Comparison of ENCODE assay signal across 32 cellular contexts in genomic region chr22:23010430-23010829, GRCh38.
"Had no signal": no experiment of that assay in that cellular context is flagged by ENCODE, and none has a peak within 500 bp of the region (broad histone marks: within the 10 kb centered on the region; RNA-seq: fewer than 3 reads in every experiment).

No MANE protein-coding gene starts in this region.

- H3K27me3 ChIP-seq: SJCRH30 had no signal

- H3K4me2 ChIP-seq: PC-9 had no signal

- H3K4me1 ChIP-seq: SJCRH30 had no signal

- H3K27ac ChIP-seq: PC-9, RWPE1, SJCRH30, SK-N-MC had no signal

- H3K9ac ChIP-seq: KMS-11 had no signal

- H3K4me3 ChIP-seq: PC-9, SJCRH30, SK-N-MC had no signal

- H2AFZ ChIP-seq: PC-9 had no signal

- DNase-seq: Karpas-422, MM.1S, MV-4-11, NCI-H1092, NCI-H1105, NCI-H1417, NCI-H1436, NCI-H146, NCI-H1694, NCI-H187, NCI-H2029, NCI-H2081, NCI-H2171 treated with DMSO at 0.1 percent for 48 hours, NCI-H2227 treated with DMSO at 0.1 percent for 48 hours, NCI-H345, NCI-H446, NCI-H510A treated with DMSO at 0.1 percent for 48 hours, NCI-H524 treated with DMSO at 0.1 percent for 48 hours, NCI-H526 treated with DMSO at 0.1 percent for 48 hours, NCI-H774, PC-9, SHP77, SIG-M5, SJCRH30, T-cell had no signal

- ATAC-seq: Panc1, Right ventricle myocardium inferior, SK-N-SH treated with all-trans-retinoic acid at 6 μM for 48 hours, T-cell had no signal

- H3K36me3 ChIP-seq: SJCRH30 had no signal

- FAIRE-seq: RCC 7860 had no signal
